21 cellular contexts compared by ENCODE assay signal in the genomic region with DNA sequence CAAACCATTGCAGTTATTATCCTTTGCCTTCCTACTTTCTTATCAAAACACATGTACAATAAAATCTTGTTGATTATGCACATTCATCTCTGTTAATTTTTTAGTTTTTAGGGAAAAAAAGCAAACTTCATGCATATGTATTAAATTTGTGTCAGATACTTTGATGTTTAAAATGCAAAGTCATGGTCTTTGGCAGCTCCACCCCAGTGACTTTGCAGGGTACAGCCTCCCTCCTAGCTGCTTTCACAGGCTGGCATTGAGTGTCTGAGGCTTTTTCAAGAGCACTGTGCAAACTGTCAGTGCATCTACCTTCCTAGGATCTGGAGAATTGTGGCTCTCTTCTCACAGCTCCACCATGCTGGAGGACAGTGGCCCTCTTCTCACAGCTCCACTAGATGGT.
"Had no signal": no experiment of that assay in that cellular context is flagged by ENCODE, and none has a peak within 500 bp of the region (broad histone marks: within the 10 kb centered on the region; RNA-seq: fewer than 3 reads in every experiment).

No MANE protein-coding gene starts in this region.

- DNase-seq: activated CD4-positive, alpha-beta T cell treated with anti-CD3 and anti-CD28 coated beads, Interleukin-2, amount 50 U/mL, for 1 hour; activated CD8-positive, alpha-beta memory T cell treated with anti-CD3 and anti-CD28 coated beads, Interleukin-2, amount 50 U/mL, for 4 hours; activated naive CD4-positive, alpha-beta T cell treated with anti-CD3 and anti-CD28 coated beads for 36 hours; activated naive CD8-positive, alpha-beta T cell treated with anti-CD3 and anti-CD28 coated beads, Interleukin-2, amount 50 U/mL, for 24 hours; activated T-cell treated with anti-CD3 and anti-CD28 coated beads, Interleukin-2, amount 50 U/mL, for 4 hours; cerebellar nuclear complex; cortex of kidney; hypothalamus; islet precursor cell; sigmoid colon; stimulated activated CD4-positive, alpha-beta T cell treated with anti-CD3 and anti-CD28 coated beads, Interleukin-4, amount 100 ng/mL, for 24 hours; testis; upper lobe of left lung had no signal

- H3K36me3 ChIP-seq: ascending aorta, breast epithelium, sigmoid colon, upper lobe of left lung had no signal

- H3K4me1 Mint-ChIP-seq: activated naive CD8-positive, alpha-beta T cell treated with anti-CD3 and anti-CD28 coated beads, Interleukin-2, amount 50 U/mL, for 24 hours; stimulated activated effector memory CD8-positive, alpha-beta T cell treated with anti-CD3 and anti-CD28 coated beads, Interleukin-12 subunit alpha, Interleukin-12 subunit beta, amount 100 ng/mL, for 72 hours had no signal

- H3K27ac Mint-ChIP-seq: activated naive CD4-positive, alpha-beta T cell treated with anti-CD3 and anti-CD28 coated beads for 36 hours; activated naive CD8-positive, alpha-beta T cell treated with anti-CD3 and anti-CD28 coated beads, Interleukin-2, amount 50 U/mL, for 24 hours; mesothelial cell of epicardium; natural killer cell treated with Interleukin-12 subunit alpha and Interleukin-12 subunit beta and Interleukin-15 and Interleukin-18, amount 100 ng/mL, for 72 hours; stimulated activated effector memory CD8-positive, alpha-beta T cell treated with anti-CD3 and anti-CD28 coated beads, Interleukin-12 subunit alpha, Interleukin-12 subunit beta, amount 100 ng/mL, for 72 hours had no signal

- H3K27ac ChIP-seq: ascending aorta, breast epithelium, sigmoid colon, testis, upper lobe of left lung had no signal

- H3K4me1 ChIP-seq: ascending aorta, breast epithelium, testis, upper lobe of left lung had no signal

- ATAC-seq: activated naive CD8-positive, alpha-beta T cell treated with anti-CD3 and anti-CD28 coated beads, Interleukin-2, amount 50 U/mL, for 24 hours; activated T-cell treated with anti-CD3 and anti-CD28 coated beads, Interleukin-2, amount 50 U/mL, for 4 hours; natural killer cell treated with Interleukin-12 subunit alpha and Interleukin-12 subunit beta and Interleukin-15 and Interleukin-18, amount 100 ng/mL, for 72 hours; stimulated activated effector memory CD8-positive, alpha-beta T cell treated with anti-CD3 and anti-CD28 coated beads, Interleukin-12 subunit alpha, Interleukin-12 subunit beta, amount 100 ng/mL, for 72 hours had no signal

- H3K27me3 ChIP-seq: ascending aorta, breast epithelium, sigmoid colon, testis, upper lobe of left lung had no signal

- H3K4me3 ChIP-seq: ascending aorta, breast epithelium, lung, sigmoid colon, testis, upper lobe of left lung had no signal

- H3K36me3 Mint-ChIP-seq: stimulated activated effector memory CD8-positive, alpha-beta T cell treated with anti-CD3 and anti-CD28 coated beads, Interleukin-12 subunit alpha, Interleukin-12 subunit beta, amount 100 ng/mL, for 72 hours had no signal

- H3K9me3 ChIP-seq: ascending aorta, breast epithelium, sigmoid colon, testis, upper lobe of left lung had no signal

- H3K27me3 Mint-ChIP-seq: activated naive CD8-positive, alpha-beta T cell treated with anti-CD3 and anti-CD28 coated beads, Interleukin-2, amount 50 U/mL, for 24 hours; natural killer cell treated with Interleukin-12 subunit alpha and Interleukin-12 subunit beta and Interleukin-15 and Interleukin-18, amount 100 ng/mL, for 72 hours had no signal

- H3K4me3 Mint-ChIP-seq: activated naive CD4-positive, alpha-beta T cell treated with anti-CD3 and anti-CD28 coated beads for 36 hours; activated naive CD8-positive, alpha-beta T cell treated with anti-CD3 and anti-CD28 coated beads, Interleukin-2, amount 50 U/mL, for 24 hours; activated T-cell treated with anti-CD3 and anti-CD28 coated beads, Interleukin-2, amount 50 U/mL, for 4 hours; mesothelial cell of epicardium; natural killer cell treated with Interleukin-12 subunit alpha and Interleukin-12 subunit beta and Interleukin-15 and Interleukin-18, amount 100 ng/mL, for 72 hours; stimulated activated effector memory CD8-positive, alpha-beta T cell treated with anti-CD3 and anti-CD28 coated beads, Interleukin-12 subunit alpha, Interleukin-12 subunit beta, amount 100 ng/mL, for 72 hours had no signal

- FAIRE-seq: endometrium, TTC549 had no signal
